In the genomic region with DNA sequence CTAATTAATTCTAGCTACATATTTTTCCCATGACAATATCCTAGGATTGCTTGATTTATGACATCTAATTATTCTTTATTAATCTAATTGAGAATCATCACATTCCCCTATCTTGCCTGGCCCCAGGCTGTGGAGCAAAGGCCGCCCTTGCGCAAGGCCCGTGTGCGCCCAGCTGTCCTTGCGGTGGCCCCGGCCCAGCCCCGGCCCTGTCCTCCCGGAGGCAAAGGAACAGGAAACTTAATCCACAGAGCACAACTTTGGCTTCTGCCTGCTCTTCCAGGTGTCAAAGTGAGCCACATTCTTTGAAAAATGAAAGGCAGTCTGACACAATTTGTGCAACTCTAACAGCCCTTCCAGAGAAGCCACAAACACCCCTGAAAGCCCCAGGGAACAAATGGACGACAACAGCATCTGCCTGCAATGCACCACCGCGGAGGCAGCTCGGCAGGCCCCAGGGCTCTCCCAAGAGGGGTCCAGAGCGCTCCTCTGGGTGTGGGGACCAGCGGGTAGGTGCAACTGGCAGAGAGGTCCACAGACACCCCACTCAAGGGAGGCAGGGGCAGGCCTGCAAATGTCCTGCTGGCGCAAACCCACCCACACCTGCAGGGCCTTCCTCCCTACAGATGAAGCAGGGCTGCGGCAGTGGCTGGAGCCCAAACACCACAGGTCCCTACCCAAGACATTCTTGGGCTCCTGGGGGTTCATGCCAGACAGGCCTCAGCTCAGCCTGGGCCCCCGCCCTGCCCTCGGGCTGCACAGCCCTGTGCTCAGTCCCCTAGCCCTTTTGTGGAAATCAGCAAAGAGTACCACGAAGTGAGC, we compare ENCODE assay signal across 1 cellular context.
A peak's percentile ranks its signal among the peaks of the same experiment; 100 is the strongest.
TF ChIP-seq lines count a peak whose summit lies in the region.

No MANE protein-coding gene starts in this region.

TF ChIP-seq in HepG2, 621 proteins besides CTCF, POLR2A, EP300 and RAD21 (continued from another document and continues in another):
- TF ChIP-seq, protein P1, sequence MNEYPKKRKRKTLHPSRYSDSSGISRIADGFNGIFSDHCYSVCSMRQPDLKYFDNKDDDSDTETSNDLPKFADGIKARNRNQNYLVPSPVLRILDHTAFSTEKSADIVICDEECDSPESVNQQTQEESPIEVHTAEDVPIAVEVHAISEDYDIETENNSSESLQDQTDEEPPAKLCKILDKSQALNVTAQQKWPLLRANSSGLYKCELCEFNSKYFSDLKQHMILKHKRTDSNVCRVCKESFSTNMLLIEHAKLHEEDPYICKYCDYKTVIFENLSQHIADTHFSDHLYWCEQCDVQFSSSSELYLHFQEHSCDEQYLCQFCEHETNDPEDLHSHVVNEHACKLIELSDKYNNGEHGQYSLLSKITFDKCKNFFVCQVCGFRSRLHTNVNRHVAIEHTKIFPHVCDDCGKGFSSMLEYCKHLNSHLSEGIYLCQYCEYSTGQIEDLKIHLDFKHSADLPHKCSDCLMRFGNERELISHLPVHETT (CRISPR knock-in tag; conservative IDR thresholded peaks at IDR 0.05) = no peak
- TF ChIP-seq YY1 (IDR thresholded peaks at IDR 0.05; ENCODE audit: insufficient read depth, insufficient replicate concordance, low read depth, low read length) (peak; percentile 30), GABPA (IDR thresholded peaks at IDR 0.05; ENCODE audit: low read depth, low read length) (no peak), GABPA (CRISPR knock-in tag; IDR thresholded peaks at IDR 0.05; ENCODE audit: low read depth) (peak; percentile 33; the same call in 1 of the 2 replicates), RXRB (CRISPR knock-in tag; IDR thresholded peaks at IDR 0.05; ENCODE audit: borderline replicate concordance) (peak; percentile 91), ZEB1 (IDR thresholded peaks at IDR 0.05; ENCODE audit: insufficient replicate concordance, low read depth) (no peak), ARNTL (CRISPR knock-in tag; IDR thresholded peaks at IDR 0.05) (0 out of 2 replicates have a peak, but pooled peaks have one; percentile 13), ZKSCAN8 (CRISPR knock-in tag; IDR thresholded peaks at IDR 0.05; ENCODE audit: borderline replicate concordance) (no peak; the same call in 1 of the 2 replicates), KDM3A (CRISPR knock-in tag; IDR thresholded peaks at IDR 0.05; ENCODE audit: low read depth) (peak; percentile 72; the same call in 1 of the 2 replicates), ZMYM2 (CRISPR knock-in tag; IDR thresholded peaks at IDR 0.05) (0 out of 2 replicates have a peak, but pooled peaks have one; percentile 43), CCAR2 (optimal IDR thresholded peaks at IDR 0.05; ENCODE audit: low read depth, low read length) (no peak), CENPX (CRISPR knock-in tag; IDR thresholded peaks at IDR 0.05) (no peak), ZNF670 (CRISPR knock-in tag; IDR thresholded peaks at IDR 0.05; ENCODE audit: borderline replicate concordance) (no peak), ZNF776 (CRISPR knock-in tag; IDR thresholded peaks at IDR 0.05) (no peak; the same call in 1 of the 2 replicates), SALL1 (CRISPR knock-in tag; IDR thresholded peaks at IDR 0.05) (peak; percentile 76), TSC22D2 (CRISPR knock-in tag; IDR thresholded peaks at IDR 0.05; ENCODE audit: borderline replicate concordance) (no peak), KDM4B (CRISPR knock-in tag; IDR thresholded peaks at IDR 0.05) (peak; percentile 61; the same call in 1 of the 2 replicates), TBL1XR1 (IDR thresholded peaks at IDR 0.05; ENCODE audit: borderline replicate concordance, low read length, partially characterized antibody) (peak; percentile 59), HNRNPK (IDR thresholded peaks at IDR 0.05; ENCODE audit: low read depth, low read length, poor library complexity, severe bottlenecking) (no peak), HOXD1 (CRISPR knock-in tag; IDR thresholded peaks at IDR 0.05) (no peak), TRIM24 (CRISPR knock-in tag; IDR thresholded peaks at IDR 0.05) (peak; percentile 52; the same call in 1 of the 2 replicates), KMT2B (CRISPR knock-in tag; IDR thresholded peaks at IDR 0.05) (peak; percentile 55; the same call in 1 of the 2 replicates), POLR2AphosphoS5 (IDR thresholded peaks at IDR 0.05; ENCODE audit: low read depth, low read length) (peak; percentile 49; the same call in 1 of the 2 replicates), GFI1 (CRISPR knock-in tag; IDR thresholded peaks at IDR 0.05; ENCODE audit: borderline replicate concordance) (no peak), AGO2 (optimal IDR thresholded peaks at IDR 0.05; ENCODE audit: low read depth, low read length) (no peak), HNRNPLL (IDR thresholded peaks at IDR 0.05; ENCODE audit: low read depth, low read length, poor library complexity, severe bottlenecking) (peak; percentile 73), ZNF124 (CRISPR knock-in tag; IDR thresholded peaks at IDR 0.05) (peak; percentile 90; the same call in 1 of the 2 replicates), NCOA5 (CRISPR knock-in tag; IDR thresholded peaks at IDR 0.05) (no peak), ZNF121 (CRISPR knock-in tag; IDR thresholded peaks at IDR 0.05) (peak; percentile 46; the same call in 1 of the 2 replicates), ATF7 (IDR thresholded peaks at IDR 0.05) (no peak), ATF7 (CRISPR knock-in tag; IDR thresholded peaks at IDR 0.05) (no peak), ZNF615 (CRISPR knock-in tag; IDR thresholded peaks at IDR 0.05; ENCODE audit: borderline replicate concordance) (0 out of 2 replicates have a peak, but pooled peaks have one; percentile 44), ZNF768 (CRISPR knock-in tag; IDR thresholded peaks at IDR 0.05) (peak; percentile 12; the same call in 1 of the 2 replicates), HES4 (CRISPR knock-in tag; IDR thresholded peaks at IDR 0.05; ENCODE audit: borderline replicate concordance) (no peak), ZNF607 (CRISPR knock-in tag; IDR thresholded peaks at IDR 0.05; ENCODE audit: borderline replicate concordance) (0 out of 2 replicates have a peak, but pooled peaks have one; percentile 27), MYC (CRISPR knock-in tag; IDR thresholded peaks at IDR 0.05; ENCODE audit: borderline replicate concordance) (peak; percentile 73; the same call in 1 of the 2 replicates), DMAP1 (CRISPR knock-in tag; IDR thresholded peaks at IDR 0.05) (peak; percentile 63; the same call in 1 of the 2 replicates), ZNF709 (CRISPR knock-in tag; IDR thresholded peaks at IDR 0.05) (no peak), RFX1 (IDR thresholded peaks at IDR 0.05) (no peak)
- TF ChIP-seq, protein P2, sequence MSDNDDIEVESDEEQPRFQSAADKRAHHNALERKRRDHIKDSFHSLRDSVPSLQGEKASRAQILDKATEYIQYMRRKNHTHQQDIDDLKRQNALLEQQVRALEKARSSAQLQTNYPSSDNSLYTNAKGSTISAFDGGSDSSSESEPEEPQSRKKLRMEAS (IDR thresholded peaks at IDR 0.05) = peak; percentile 72; the same call in 1 of the 2 replicates
- TF ChIP-seq, protein P3, sequence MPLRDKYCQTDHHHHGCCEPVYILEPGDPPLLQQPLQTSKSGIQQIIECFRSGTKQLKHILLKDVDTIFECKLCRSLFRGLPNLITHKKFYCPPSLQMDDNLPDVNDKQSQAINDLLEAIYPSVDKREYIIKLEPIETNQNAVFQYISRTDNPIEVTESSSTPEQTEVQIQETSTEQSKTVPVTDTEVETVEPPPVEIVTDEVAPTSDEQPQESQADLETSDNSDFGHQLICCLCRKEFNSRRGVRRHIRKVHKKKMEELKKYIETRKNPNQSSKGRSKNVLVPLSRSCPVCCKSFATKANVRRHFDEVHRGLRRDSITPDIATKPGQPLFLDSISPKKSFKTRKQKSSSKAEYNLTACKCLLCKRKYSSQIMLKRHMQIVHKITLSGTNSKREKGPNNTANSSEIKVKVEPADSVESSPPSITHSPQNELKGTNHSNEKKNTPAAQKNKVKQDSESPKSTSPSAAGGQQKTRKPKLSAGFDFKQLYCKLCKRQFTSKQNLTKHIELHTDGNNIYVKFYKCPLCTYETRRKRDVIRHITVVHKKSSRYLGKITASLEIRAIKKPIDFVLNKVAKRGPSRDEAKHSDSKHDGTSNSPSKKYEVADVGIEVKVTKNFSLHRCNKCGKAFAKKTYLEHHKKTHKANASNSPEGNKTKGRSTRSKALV (CRISPR knock-in tag; IDR thresholded peaks at IDR 0.05) = peak; percentile 92
- TF ChIP-seq, protein P4, sequence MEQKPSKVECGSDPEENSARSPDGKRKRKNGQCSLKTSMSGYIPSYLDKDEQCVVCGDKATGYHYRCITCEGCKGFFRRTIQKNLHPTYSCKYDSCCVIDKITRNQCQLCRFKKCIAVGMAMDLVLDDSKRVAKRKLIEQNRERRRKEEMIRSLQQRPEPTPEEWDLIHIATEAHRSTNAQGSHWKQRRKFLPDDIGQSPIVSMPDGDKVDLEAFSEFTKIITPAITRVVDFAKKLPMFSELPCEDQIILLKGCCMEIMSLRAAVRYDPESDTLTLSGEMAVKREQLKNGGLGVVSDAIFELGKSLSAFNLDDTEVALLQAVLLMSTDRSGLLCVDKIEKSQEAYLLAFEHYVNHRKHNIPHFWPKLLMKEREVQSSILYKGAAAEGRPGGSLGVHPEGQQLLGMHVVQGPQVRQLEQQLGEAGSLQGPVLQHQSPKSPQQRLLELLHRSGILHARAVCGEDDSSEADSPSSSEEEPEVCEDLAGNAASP (CRISPR knock-in tag; IDR thresholded peaks at IDR 0.05; ENCODE audit: borderline replicate concordance) = peak; percentile 59; the same call in 1 of the 2 replicates
- TF ChIP-seq, protein P5, sequence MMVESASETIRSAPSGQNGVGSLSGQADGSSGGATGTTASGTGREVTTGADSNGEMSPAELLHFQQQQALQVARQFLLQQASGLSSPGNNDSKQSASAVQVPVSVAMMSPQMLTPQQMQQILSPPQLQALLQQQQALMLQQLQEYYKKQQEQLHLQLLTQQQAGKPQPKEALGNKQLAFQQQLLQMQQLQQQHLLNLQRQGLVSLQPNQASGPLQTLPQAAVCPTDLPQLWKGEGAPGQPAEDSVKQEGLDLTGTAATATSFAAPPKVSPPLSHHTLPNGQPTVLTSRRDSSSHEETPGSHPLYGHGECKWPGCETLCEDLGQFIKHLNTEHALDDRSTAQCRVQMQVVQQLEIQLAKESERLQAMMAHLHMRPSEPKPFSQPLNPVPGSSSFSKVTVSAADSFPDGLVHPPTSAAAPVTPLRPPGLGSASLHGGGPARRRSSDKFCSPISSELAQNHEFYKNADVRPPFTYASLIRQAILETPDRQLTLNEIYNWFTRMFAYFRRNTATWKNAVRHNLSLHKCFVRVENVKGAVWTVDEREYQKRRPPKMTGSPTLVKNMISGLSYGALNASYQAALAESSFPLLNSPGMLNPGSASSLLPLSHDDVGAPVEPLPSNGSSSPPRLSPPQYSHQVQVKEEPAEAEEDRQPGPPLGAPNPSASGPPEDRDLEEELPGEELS (CRISPR knock-in tag; IDR thresholded peaks at IDR 0.05) = peak; percentile 30; the same call in 1 of the 2 replicates
- TF ChIP-seq, protein P6, sequence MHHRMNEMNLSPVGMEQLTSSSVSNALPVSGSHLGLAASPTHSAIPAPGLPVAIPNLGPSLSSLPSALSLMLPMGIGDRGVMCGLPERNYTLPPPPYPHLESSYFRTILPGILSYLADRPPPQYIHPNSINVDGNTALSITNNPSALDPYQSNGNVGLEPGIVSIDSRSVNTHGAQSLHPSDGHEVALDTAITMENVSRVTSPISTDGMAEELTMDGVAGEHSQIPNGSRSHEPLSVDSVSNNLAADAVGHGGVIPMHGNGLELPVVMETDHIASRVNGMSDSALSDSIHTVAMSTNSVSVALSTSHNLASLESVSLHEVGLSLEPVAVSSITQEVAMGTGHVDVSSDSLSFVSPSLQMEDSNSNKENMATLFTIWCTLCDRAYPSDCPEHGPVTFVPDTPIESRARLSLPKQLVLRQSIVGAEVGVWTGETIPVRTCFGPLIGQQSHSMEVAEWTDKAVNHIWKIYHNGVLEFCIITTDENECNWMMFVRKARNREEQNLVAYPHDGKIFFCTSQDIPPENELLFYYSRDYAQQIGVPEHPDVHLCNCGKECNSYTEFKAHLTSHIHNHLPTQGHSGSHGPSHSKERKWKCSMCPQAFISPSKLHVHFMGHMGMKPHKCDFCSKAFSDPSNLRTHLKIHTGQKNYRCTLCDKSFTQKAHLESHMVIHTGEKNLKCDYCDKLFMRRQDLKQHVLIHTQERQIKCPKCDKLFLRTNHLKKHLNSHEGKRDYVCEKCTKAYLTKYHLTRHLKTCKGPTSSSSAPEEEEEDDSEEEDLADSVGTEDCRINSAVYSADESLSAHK (CRISPR knock-in tag; IDR thresholded peaks at IDR 0.05; ENCODE audit: borderline replicate concordance) = no peak
- TF ChIP-seq, protein P7, sequence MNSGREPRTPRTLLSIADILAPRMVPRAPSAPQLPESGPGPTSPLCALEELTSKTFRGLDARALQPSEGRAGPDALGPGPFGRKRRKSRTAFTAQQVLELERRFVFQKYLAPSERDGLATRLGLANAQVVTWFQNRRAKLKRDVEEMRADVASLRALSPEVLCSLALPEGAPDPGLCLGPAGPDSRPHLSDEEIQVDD (CRISPR knock-in tag; IDR thresholded peaks at IDR 0.05; ENCODE audit: borderline replicate concordance) = no peak
- TF ChIP-seq, protein P8, sequence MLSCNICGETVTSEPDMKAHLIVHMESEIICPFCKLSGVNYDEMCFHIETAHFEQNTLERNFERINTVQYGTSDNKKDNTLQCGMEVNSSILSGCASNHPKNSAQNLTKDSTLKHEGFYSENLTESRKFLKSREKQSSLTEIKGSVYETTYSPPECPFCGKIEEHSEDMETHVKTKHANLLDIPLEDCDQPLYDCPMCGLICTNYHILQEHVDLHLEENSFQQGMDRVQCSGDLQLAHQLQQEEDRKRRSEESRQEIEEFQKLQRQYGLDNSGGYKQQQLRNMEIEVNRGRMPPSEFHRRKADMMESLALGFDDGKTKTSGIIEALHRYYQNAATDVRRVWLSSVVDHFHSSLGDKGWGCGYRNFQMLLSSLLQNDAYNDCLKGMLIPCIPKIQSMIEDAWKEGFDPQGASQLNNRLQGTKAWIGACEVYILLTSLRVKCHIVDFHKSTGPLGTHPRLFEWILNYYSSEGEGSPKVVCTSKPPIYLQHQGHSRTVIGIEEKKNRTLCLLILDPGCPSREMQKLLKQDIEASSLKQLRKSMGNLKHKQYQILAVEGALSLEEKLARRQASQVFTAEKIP (CRISPR knock-in tag; IDR thresholded peaks at IDR 0.05; ENCODE audit: borderline replicate concordance) = no peak
- TF ChIP-seq, protein P9, sequence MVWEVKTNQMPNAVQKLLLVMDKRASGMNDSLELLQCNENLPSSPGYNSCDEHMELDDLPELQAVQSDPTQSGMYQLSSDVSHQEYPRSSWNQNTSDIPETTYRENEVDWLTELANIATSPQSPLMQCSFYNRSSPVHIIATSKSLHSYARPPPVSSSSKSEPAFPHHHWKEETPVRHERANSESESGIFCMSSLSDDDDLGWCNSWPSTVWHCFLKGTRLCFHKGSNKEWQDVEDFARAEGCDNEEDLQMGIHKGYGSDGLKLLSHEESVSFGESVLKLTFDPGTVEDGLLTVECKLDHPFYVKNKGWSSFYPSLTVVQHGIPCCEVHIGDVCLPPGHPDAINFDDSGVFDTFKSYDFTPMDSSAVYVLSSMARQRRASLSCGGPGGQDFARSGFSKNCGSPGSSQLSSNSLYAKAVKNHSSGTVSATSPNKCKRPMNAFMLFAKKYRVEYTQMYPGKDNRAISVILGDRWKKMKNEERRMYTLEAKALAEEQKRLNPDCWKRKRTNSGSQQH (CRISPR knock-in tag; IDR thresholded peaks at IDR 0.05; ENCODE audit: low read depth) = no peak
- TF ChIP-seq, protein P10, sequence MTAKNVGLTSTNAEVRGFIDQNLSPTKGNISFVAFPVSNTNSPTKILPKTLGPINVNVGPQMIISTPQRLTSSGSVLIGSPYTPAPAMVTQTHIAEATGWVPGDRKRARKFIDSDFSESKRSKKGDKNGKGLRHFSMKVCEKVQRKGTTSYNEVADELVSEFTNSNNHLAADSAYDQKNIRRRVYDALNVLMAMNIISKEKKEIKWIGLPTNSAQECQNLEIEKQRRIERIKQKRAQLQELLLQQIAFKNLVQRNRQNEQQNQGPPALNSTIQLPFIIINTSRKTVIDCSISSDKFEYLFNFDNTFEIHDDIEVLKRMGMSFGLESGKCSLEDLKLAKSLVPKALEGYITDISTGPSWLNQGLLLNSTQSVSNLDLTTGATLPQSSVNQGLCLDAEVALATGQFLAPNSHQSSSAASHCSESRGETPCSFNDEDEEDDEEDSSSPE (CRISPR knock-in tag; IDR thresholded peaks at IDR 0.05) = peak; percentile 51; the same call in 1 of the 2 replicates
